Comparison of ENCODE assay signal across 1 cellular context in the genomic region with DNA sequence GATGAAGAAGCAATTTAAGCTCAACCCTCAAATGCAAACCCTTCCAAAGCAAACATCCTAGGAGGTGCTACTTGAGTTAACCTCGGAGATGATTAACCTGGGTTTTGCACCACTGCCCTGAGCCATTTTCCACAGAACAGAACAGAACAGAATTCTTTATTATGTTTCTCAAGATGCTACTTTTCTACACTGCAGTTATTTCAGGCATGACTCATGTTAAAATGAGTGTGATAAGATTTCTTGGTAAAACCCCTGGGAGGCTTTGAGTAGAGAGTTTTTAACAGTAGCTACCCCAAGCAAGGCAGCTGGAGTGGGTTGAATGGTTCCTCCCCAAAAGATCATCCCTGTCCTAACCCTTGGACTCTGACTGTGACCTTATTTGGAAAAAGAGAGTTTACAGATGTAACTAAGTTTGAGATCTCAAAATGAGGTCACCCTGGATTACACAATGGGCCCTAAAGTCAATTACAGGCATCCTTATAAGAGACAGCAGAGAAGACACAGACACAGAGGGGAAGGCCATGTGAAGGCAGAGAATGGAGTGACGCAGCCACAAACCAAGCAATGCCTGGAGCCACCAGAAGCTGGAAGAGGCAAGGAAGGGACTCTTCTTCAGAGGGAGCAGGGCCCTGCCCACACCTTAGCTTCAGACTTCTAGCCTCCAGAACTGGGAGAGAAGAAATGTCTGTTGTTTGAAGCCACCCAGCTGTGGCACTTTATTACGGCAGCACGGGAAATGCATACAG.
TF ChIP-seq lines count a peak whose summit lies in the region.

No MANE protein-coding gene starts in this region.

TF ChIP-seq in GM23338, 12 proteins besides CTCF, POLR2A, EP300 and RAD21 (continued from another document):
- TF ChIP-seq, protein P1, sequence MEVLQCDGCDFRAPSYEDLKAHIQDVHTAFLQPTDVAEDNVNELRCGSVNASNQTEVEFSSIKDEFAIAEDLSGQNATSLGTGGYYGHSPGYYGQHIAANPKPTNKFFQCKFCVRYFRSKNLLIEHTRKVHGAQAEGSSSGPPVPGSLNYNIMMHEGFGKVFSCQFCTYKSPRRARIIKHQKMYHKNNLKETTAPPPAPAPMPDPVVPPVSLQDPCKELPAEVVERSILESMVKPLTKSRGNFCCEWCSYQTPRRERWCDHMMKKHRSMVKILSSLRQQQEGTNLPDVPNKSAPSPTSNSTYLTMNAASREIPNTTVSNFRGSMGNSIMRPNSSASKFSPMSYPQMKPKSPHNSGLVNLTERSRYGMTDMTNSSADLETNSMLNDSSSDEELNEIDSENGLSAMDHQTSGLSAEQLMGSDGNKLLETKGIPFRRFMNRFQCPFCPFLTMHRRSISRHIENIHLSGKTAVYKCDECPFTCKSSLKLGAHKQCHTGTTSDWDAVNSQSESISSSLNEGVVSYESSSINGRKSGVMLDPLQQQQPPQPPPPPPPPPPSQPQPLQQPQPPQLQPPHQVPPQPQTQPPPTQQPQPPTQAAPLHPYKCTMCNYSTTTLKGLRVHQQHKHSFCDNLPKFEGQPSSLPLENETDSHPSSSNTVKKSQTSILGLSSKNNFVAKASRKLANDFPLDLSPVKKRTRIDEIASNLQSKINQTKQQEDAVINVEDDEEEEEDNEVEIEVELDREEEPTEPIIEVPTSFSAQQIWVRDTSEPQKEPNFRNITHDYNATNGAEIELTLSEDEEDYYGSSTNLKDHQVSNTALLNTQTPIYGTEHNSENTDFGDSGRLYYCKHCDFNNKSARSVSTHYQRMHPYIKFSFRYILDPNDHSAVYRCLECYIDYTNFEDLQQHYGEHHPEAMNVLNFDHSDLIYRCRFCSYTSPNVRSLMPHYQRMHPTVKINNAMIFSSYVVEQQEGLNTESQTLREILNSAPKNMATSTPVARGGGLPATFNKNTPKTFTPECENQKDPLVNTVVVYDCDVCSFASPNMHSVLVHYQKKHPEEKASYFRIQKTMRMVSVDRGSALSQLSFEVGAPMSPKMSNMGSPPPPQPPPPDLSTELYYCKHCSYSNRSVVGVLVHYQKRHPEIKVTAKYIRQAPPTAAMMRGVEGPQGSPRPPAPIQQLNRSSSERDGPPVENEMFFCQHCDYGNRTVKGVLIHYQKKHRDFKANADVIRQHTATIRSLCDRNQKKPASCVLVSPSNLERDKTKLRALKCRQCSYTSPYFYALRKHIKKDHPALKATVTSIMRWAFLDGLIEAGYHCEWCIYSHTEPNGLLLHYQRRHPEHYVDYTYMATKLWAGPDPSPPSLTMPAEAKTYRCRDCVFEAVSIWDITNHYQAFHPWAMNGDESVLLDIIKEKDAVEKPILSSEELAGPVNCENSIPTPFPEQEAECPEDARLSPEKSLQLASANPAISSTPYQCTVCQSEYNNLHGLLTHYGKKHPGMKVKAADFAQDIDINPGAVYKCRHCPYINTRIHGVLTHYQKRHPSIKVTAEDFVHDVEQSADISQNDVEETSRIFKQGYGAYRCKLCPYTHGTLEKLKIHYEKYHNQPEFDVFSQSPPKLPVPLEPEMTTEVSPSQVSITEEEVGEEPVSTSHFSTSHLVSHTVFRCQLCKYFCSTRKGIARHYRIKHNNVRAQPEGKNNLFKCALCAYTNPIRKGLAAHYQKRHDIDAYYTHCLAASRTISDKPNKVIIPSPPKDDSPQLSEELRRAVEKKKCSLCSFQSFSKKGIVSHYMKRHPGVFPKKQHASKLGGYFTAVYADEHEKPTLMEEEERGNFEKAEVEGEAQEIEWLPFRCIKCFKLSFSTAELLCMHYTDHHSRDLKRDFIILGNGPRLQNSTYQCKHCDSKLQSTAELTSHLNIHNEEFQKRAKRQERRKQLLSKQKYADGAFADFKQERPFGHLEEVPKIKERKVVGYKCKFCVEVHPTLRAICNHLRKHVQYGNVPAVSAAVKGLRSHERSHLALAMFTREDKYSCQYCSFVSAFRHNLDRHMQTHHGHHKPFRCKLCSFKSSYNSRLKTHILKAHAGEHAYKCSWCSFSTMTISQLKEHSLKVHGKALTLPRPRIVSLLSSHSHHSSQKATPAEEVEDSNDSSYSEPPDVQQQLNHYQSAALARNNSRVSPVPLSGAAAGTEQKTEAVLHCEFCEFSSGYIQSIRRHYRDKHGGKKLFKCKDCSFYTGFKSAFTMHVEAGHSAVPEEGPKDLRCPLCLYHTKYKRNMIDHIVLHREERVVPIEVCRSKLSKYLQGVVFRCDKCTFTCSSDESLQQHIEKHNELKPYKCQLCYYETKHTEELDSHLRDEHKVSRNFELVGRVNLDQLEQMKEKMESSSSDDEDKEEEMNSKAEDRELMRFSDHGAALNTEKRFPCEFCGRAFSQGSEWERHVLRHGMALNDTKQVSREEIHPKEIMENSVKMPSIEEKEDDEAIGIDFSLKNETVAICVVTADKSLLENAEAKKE (CRISPR knock-in tag; IDR thresholded peaks at IDR 0.05) = no peak
- TF ChIP-seq NANOG (IDR thresholded peaks at IDR 0.05; ENCODE audit: borderline replicate concordance) (no peak), STAT1 (IDR thresholded peaks at IDR 0.05; ENCODE audit: unreplicated experiment) (no peak)
TF ChIP-seq in GM23338: peak in this region for 0.
